13 cellular contexts compared by ENCODE assay signal in genomic region chr14:53570411-53571387, GRCh38.
DNase-seq lines count a peak whose midpoint lies in the region; ATAC-seq, FAIRE-seq and TF ChIP-seq lines count a peak whose summit lies in the region.
"Had no signal": no experiment of that assay in that cellular context is flagged by ENCODE, and none has a peak within 500 bp of the region (broad histone marks: within the 10 kb centered on the region; RNA-seq: fewer than 3 reads in every experiment).

No MANE protein-coding gene starts in this region.

- POLR2A ChIA-PET in activated B cell treated with CpG ODN at 0.5 μM for 24 hours (lab: Charles Lee), result interaction anchor here (1.4 to 2.7 kb wide), 2 partner anchors 43 to 49 kb away, joined by 4 to 15 read pairs; no protein-coding TSS in a partner anchor

- no peaks in the 10 kb centered on the region for H3K9me3 Mint-ChIP-seq in activated B cell treated with CpG ODN at 0.5 μM for 24 hours

- no peak overlapping the region for H3K4me3 ChIP-seq in heart right ventricle
- H3K4me3 ChIP-seq: upper lobe of right lung had no signal

- H3K4me3 Mint-ChIP-seq in activated B cell treated with CpG ODN at 0.5 μM for 24 hours, result peak overlapping the region; percentile 8
- H3K4me3 Mint-ChIP-seq: activated naive CD8-positive, alpha-beta T cell; neural crest cell had no signal

- H3K36me3 Mint-ChIP-seq in activated B cell treated with CpG ODN at 0.5 μM for 24 hours (ENCODE audit: low read depth), result no peaks in the 10 kb centered on the region
- H3K36me3 Mint-ChIP-seq: activated naive CD8-positive, alpha-beta T cell had no signal

- peaks cover 4% of the 10 kb centered on the region for H3K27me3 Mint-ChIP-seq in activated B cell treated with CpG ODN at 0.5 μM for 24 hours

- H3K36me3 ChIP-seq in heart right ventricle, result no peaks in the 10 kb centered on the region
- H3K36me3 ChIP-seq: upper lobe of right lung had no signal

- in situ Hi-C loops in G401 (cut with HindIII; ENCODE audit: low sequenced_read_pairs), result no loop called here

- H3K27me3 ChIP-seq in heart right ventricle, result no peaks in the 10 kb centered on the region
- H3K27me3 ChIP-seq: upper lobe of right lung had no signal

- intact Hi-C loops in activated B cell treated with CpG ODN at 0.5 μM for 24 hours (cut with micrococcal nuclease), result loop anchor here (1.0 kb wide), 1 partner anchor 43 kb away; no protein-coding TSS in a partner anchor
- intact Hi-C loops in heart right ventricle (cut with DNase I), result no loop called here

- TF ChIP-seq CTCF in activated B cell treated with CpG ODN at 0.5 μM for 24 hours (IDR thresholded peaks at IDR 0.05) (no peak), heart right ventricle (IDR thresholded peaks at IDR 0.05) (no peak)

- no peak for FAIRE-seq in H54 (lab: Jason Lieb, UNC)

- no peak for TF ChIP-seq POLR2A in H54 (IDR thresholded peaks at IDR 0.05; ENCODE audit: low read depth, low read length)

- DNase-seq in activated B cell treated with CpG ODN at 0.5 μM for 24 hours, result no peak
- DNase-seq in H54 (ENCODE audit: insufficient read length, low spot score), result no peak
- DNase-seq in heart right ventricle, result no peak
- no peak for DNase-seq in G401 (ENCODE audit: low spot score)
- no peak for DNase-seq in DMS79 (lab: John Stamatoyannopoulos, UW)
- DNase-seq: MM.1S; stimulated activated CD4-positive, alpha-beta T cell treated with anti-CD3 and anti-CD28 coated beads, Interleukin-4, amount 100 ng/mL, for 24 hours; upper lobe of right lung had no signal

- H3K4me1 Mint-ChIP-seq in activated B cell treated with CpG ODN at 0.5 μM for 24 hours, result peaks cover 17% of the 10 kb centered on the region

- H3K9me3 ChIP-seq in heart right ventricle, result peaks cover 0 to 2% (median 0%) of the 10 kb centered on the region in 11 donors
- H3K9me3 ChIP-seq: upper lobe of right lung had no signal

- H3K27ac Mint-ChIP-seq in activated B cell treated with CpG ODN at 0.5 μM for 24 hours, result peak overlapping the region; percentile 14
- H3K27ac Mint-ChIP-seq: activated naive CD8-positive, alpha-beta T cell had no signal

- ATAC-seq in GM18511 (IDR thresholded peaks at IDR 0.05; ENCODE audit: unreplicated experiment), result peak; percentile 99
- ATAC-seq in GM21360 (IDR thresholded peaks at IDR 0.05; ENCODE audit: unreplicated experiment), result peak; percentile 93
- ATAC-seq in HG03039 (IDR thresholded peaks at IDR 0.05; ENCODE audit: unreplicated experiment), result peak; percentile 97
- peak; percentile 84 for ATAC-seq in activated B cell treated with CpG ODN at 0.5 μM for 24 hours (ENCODE audit: low read depth)
- ATAC-seq in heart right ventricle, result no peak
- ATAC-seq: upper lobe of right lung had no signal

- H3K27ac ChIP-seq in heart right ventricle, result no peak overlapping the region
- H3K27ac ChIP-seq: upper lobe of right lung had no signal

- no peaks in the 10 kb centered on the region for H3K4me1 ChIP-seq in heart right ventricle

- CTCF ChIA-PET in activated B cell treated with CpG ODN at 0.5 μM for 24 hours (lab: Charles Lee), result interaction anchor here (1.2 kb wide), 1 partner anchor 44 kb away, joined by 3 read pairs; no protein-coding TSS in a partner anchor

- WGBS in heart right ventricle, 2 donors, result 74 to 86% methylated on average over 9 of the region's 9 CpGs

Comparison
In these comparisons a context has a peak if more than half of its experiments do, and no peak if none do; other contexts are left out.
1. ATAC-seq: peak in GM18511 (single experiment), GM21360 (single experiment), HG03039 (single experiment) and activated B cell treated with CpG ODN at 0.5 μM for 24 hours (single experiment); none in heart right ventricle (0 of 8).